Comparison of ENCODE assay signal across 1 cellular context in genomic region chr16:68387301-68387700, GRCh38.
TF ChIP-seq lines count a peak whose summit lies in the region.

No MANE protein-coding gene starts in this region.

TF ChIP-seq in GM23338, 12 proteins besides CTCF, POLR2A, EP300 and RAD21 (continued from another document):
- no peak for TF ChIP-seq REST (IDR thresholded peaks at IDR 0.05; ENCODE audit: unreplicated experiment)
- no peak for TF ChIP-seq EZH2 (IDR thresholded peaks at IDR 0.05; ENCODE audit: low read depth, unreplicated experiment)
- TF ChIP-seq EZH2phosphoT487 (IDR thresholded peaks at IDR 0.05; ENCODE audit: unreplicated experiment) = no peak
- TF ChIP-seq ZNF114 (CRISPR knock-in tag; IDR thresholded peaks at IDR 0.05) = no peak
- no peak for TF ChIP-seq ZNF462 (CRISPR knock-in tag; IDR thresholded peaks at IDR 0.05)
- TF ChIP-seq ETS1 (IDR thresholded peaks at IDR 0.05) = no peak
- TF ChIP-seq ZNF331 (CRISPR knock-in tag; IDR thresholded peaks at IDR 0.05; ENCODE audit: low read depth) = no peak
